10 cellular contexts compared by ENCODE assay signal in the genomic region with DNA sequence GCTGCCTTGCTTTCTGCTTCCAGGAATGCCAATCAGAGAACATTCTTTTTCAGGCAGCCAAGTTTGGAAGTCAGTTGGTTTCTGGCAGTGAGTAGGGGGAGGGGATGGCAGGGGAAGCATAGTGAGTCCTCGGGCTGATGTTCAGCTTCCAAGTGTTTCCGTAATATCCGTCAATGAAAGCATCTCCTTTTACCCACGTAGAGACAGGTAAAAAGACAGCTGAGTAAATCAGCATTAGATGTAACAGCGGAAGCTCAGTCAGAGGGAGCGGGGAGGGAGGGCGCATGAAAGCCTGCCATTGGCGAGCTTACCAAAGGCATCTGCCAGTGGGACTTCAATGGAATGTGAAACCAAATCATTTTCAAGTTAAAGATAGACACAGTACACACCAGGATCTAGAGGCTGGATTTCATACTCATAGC.
DNase-seq lines count a peak whose midpoint lies in the region; ATAC-seq and TF ChIP-seq lines count a peak whose summit lies in the region.
"Had no signal": no experiment of that assay in that cellular context is flagged by ENCODE, and none has a peak within 500 bp of the region (broad histone marks: within the 10 kb centered on the region; RNA-seq: fewer than 3 reads in every experiment).

No MANE protein-coding gene starts in this region.

- peak overlapping the region; percentile 65 to 80 (median 76) for H3K27ac ChIP-seq in transverse colon
- H3K27ac ChIP-seq: 22Rv1 had no signal

- H3K36me3 ChIP-seq in transverse colon, result no peaks in the 10 kb centered on the region

- H3K27ac Mint-ChIP-seq in stimulated activated naive CD8-positive, alpha-beta T cell treated with anti-CD3 and anti-CD28 coated beads, Interleukin-15, amount 100 ng/mL, for 72 hours, result no peak overlapping the region
- H3K27ac Mint-ChIP-seq: activated naive CD8-positive, alpha-beta T cell treated with anti-CD3 and anti-CD28 coated beads, Interleukin-2, amount 10 ng/mL, durations not matched to agents 7 days and 5 days had no signal

- H3K4me3 ChIP-seq in epithelial cell of esophagus (ENCODE audit: low read length) (no peak overlapping the region), transverse colon (peak overlapping the region in 3 of 4 donors; percentile 6 to 31 (median 19))

- H3K4me1 ChIP-seq in transverse colon, result peaks cover 0 to 10% (median 0%) of the 10 kb centered on the region in 4 donors

- peak; percentile 11 for DNase-seq in DMS53 (lab: John Stamatoyannopoulos, UW)
- no peak for DNase-seq in DMS53 treated with DMSO at 0.1 percent for 48 hours (lab: John Stamatoyannopoulos, UW; ENCODE audit: unreplicated experiment)
- DNase-seq in epithelial cell of esophagus (ENCODE audit: low read depth), result peak; percentile 45
- DNase-seq in medulla oblongata (ENCODE audit: extremely low spot score), result peak; percentile 77
- DNase-seq in transverse colon, result peak; percentile 19
- no peak for DNase-seq in SW 1271 (lab: John Stamatoyannopoulos, UW)
- no peak for DNase-seq in germinal center (ENCODE audit: low spot score)
- no peak for DNase-seq in stimulated activated naive CD8-positive, alpha-beta T cell treated with anti-CD3 and anti-CD28 coated beads, Interleukin-15, amount 100 ng/mL, for 72 hours
- DNase-seq: activated naive CD8-positive, alpha-beta T cell treated with anti-CD3 and anti-CD28 coated beads, Interleukin-2, amount 10 ng/mL, durations not matched to agents 7 days and 5 days had no signal

- H3K9me3 ChIP-seq in transverse colon, result no peaks in the 10 kb centered on the region

- intact Hi-C loops in transverse colon (cut with DNase I; ENCODE audit: low total_unique reads), result loop anchor here (10.0 kb wide), 2 partner anchors 98 to 192 kb away; no protein-coding TSS in a partner anchor

- no peak for ATAC-seq in stimulated activated naive CD8-positive, alpha-beta T cell treated with anti-CD3 and anti-CD28 coated beads, Interleukin-15, amount 100 ng/mL, for 72 hours

- no peaks in the 10 kb centered on the region for H3K27me3 ChIP-seq in transverse colon

- TF ChIP-seq POLR2A in transverse colon (IDR thresholded peaks at IDR 0.05), result no peak

- peaks cover 0 to 6% of the 10 kb centered on the region in 2 donors for H3K9me3 Mint-ChIP-seq in stimulated activated naive CD8-positive, alpha-beta T cell treated with anti-CD3 and anti-CD28 coated beads, Interleukin-15, amount 100 ng/mL, for 72 hours
- H3K9me3 Mint-ChIP-seq: activated naive CD8-positive, alpha-beta T cell treated with anti-CD3 and anti-CD28 coated beads, Interleukin-2, amount 10 ng/mL, durations not matched to agents 7 days and 5 days had no signal

- no peak for TF ChIP-seq CTCF in epithelial cell of esophagus (IDR thresholded peaks at IDR 0.05; ENCODE audit: insufficient read depth, low read depth, low read length, missing control alignments)
- TF ChIP-seq CTCF in transverse colon (IDR thresholded peaks at IDR 0.05), result no peak

- no peaks in the 10 kb centered on the region for H3K27me3 Mint-ChIP-seq in stimulated activated naive CD8-positive, alpha-beta T cell treated with anti-CD3 and anti-CD28 coated beads, Interleukin-15, amount 100 ng/mL, for 72 hours
- H3K27me3 Mint-ChIP-seq: activated naive CD8-positive, alpha-beta T cell treated with anti-CD3 and anti-CD28 coated beads, Interleukin-2, amount 10 ng/mL, durations not matched to agents 7 days and 5 days had no signal

- WGBS in transverse colon (ENCODE audit: low coverage in 1 of 2), 2 donors, result 11 to 21% methylated on average over 8 of the region's 8 CpGs

- TF ChIP-seq EP300 in transverse colon (IDR thresholded peaks at IDR 0.05; ENCODE audit: low read depth), result no peak

- no peaks in the 10 kb centered on the region for H3K4me1 Mint-ChIP-seq in stimulated activated naive CD8-positive, alpha-beta T cell treated with anti-CD3 and anti-CD28 coated beads, Interleukin-15, amount 100 ng/mL, for 72 hours
- H3K4me1 Mint-ChIP-seq: activated naive CD8-positive, alpha-beta T cell treated with anti-CD3 and anti-CD28 coated beads, Interleukin-2, amount 10 ng/mL, durations not matched to agents 7 days and 5 days had no signal

- no peak overlapping the region for H3K4me3 Mint-ChIP-seq in stimulated activated naive CD8-positive, alpha-beta T cell treated with anti-CD3 and anti-CD28 coated beads, Interleukin-15, amount 100 ng/mL, for 72 hours
- H3K4me3 Mint-ChIP-seq: activated naive CD8-positive, alpha-beta T cell treated with anti-CD3 and anti-CD28 coated beads, Interleukin-2, amount 10 ng/mL, durations not matched to agents 7 days and 5 days had no signal

- in situ Hi-C loops in transverse colon (cut with MboI; ENCODE audit: low pct_ligation_motif_present in 1 of 4, low pct_unique_long_range_greater_than_20kb in 1 of 4, low sequenced_read_pairs in 3 of 4), result no loop called here

Comparison
In these comparisons a context has a peak if more than half of its experiments do, and no peak if none do; other contexts are left out.
1. DNase-seq: peak in DMS53 (single experiment), epithelial cell of esophagus (single experiment), medulla oblongata (single experiment) and transverse colon (single experiment); none in DMS53 treated with DMSO at 0.1 percent for 48 hours (single experiment), SW 1271 (0 of 2), germinal center (single experiment) and stimulated activated naive CD8-positive, alpha-beta T cell treated with anti-CD3 and anti-CD28 coated beads, Interleukin-15, amount 100 ng/mL, for 72 hours (0 of 2).